12 cellular contexts compared by ENCODE assay signal in the genomic region with DNA sequence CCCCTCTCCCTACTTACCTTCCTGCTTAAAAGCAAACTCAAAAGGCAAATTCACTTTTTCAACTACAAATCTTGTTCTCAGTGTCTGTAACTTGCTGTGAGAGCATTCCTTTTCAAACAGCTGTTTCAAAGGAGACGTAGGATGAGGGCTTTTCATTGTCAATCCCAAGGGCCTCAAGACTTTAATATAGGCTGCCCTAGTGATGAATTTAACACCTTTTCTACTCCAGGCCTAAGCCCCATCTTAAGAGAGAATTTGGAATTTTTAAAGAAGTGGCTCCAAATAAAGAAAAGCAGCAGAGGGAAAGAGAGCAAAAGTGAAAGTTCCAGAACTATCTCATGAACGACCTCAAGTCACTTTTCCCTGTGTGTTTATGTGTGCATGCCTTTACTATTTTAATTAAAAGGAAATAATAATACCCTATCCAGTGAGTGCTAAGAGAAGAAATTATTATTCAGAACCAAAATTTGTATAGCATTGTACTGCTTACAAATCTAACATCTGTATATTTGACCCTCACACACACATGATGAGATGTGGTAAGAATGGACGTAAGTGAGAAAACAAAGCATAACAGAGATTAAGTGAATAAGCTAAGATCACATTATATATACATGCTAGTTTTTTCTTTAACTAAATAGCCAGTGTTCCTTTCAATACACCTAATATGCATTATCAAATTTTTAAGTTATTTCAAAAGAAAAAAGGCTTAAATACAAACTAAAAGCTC.
A peak's percentile ranks its signal among the peaks of the same experiment; 100 is the strongest.
DNase-seq lines count a peak whose midpoint lies in the region; ATAC-seq and TF ChIP-seq lines count a peak whose summit lies in the region.
"Had no signal": no experiment of that assay in that cellular context is flagged by ENCODE, and none has a peak within 500 bp of the region (broad histone marks: within the 10 kb centered on the region; RNA-seq: fewer than 3 reads in every experiment).

No MANE protein-coding gene starts in this region.

- TF ChIP-seq POLR2A in ovary (IDR thresholded peaks at IDR 0.05): no peak

- no peaks in the 10 kb centered on the region for H3K4me1 Mint-ChIP-seq in stimulated activated memory B cell treated with anti-CD40 and anti-IgM and Interleukin-4, amounts not matched to agents 10 μg/mL and 1 μg/mL and 100 μg/mL, for 72 hours

- TF ChIP-seq CTCF in fibroblast of lung (conservative IDR thresholded peaks at IDR 0.05 in 1 of 2, IDR thresholded peaks at IDR 0.05 in 1 of 2; ENCODE audit: low read depth in 1 of 2, low read length in 2 of 2) (no peak), ovary (IDR thresholded peaks at IDR 0.05) (no peak)

- H3K36me3 Mint-ChIP-seq in stimulated activated memory B cell treated with anti-CD40 and anti-IgM and Interleukin-4, amounts not matched to agents 10 μg/mL and 1 μg/mL and 100 μg/mL, for 72 hours: no peaks in the 10 kb centered on the region

- no peaks in the 10 kb centered on the region for H3K9me3 Mint-ChIP-seq in stimulated activated memory B cell treated with anti-CD40 and anti-IgM and Interleukin-4, amounts not matched to agents 10 μg/mL and 1 μg/mL and 100 μg/mL, for 72 hours

- H3K36me3 ChIP-seq in fibroblast of lung (ENCODE audit: control insufficient read depth, insufficient read depth, low read length): no peaks in the 10 kb centered on the region
- H3K36me3 ChIP-seq in ovary: no peaks in the 10 kb centered on the region
- H3K36me3 ChIP-seq: cardiac muscle cell, neutrophil had no signal

- H3K4me3 ChIP-seq in fibroblast of lung (replicated peaks in 1 of 4; ENCODE audit: control extremely low read depth in 1 of 4, insufficient read depth in 1 of 4, low read depth in 3 of 4, low read length in 4 of 4) (peak overlapping the region in 3 of 4 experiments; percentile 6 to 48 (median 32)), ovary (peak overlapping the region; percentile 25)
- H3K4me3 ChIP-seq: cardiac muscle cell had no signal

- intact Hi-C loops in ovary (cut with DNase I): no loop called here

- peaks cover 7% of the 10 kb centered on the region for H3K4me1 ChIP-seq in fibroblast of lung (ENCODE audit: control insufficient read depth, extremely low read depth, insufficient read depth, low read length)
- H3K4me1 ChIP-seq in ovary (ENCODE audit: insufficient read depth): no peaks in the 10 kb centered on the region

- no peaks in the 10 kb centered on the region for H3K79me2 ChIP-seq in fibroblast of lung (ENCODE audit: control insufficient read depth, insufficient read depth, low read length)

- H3K27me3 Mint-ChIP-seq in stimulated activated memory B cell treated with anti-CD40 and anti-IgM and Interleukin-4, amounts not matched to agents 10 μg/mL and 1 μg/mL and 100 μg/mL, for 72 hours: no peaks in the 10 kb centered on the region

- no peak for ATAC-seq in HG02938 (IDR thresholded peaks at IDR 0.05; ENCODE audit: unreplicated experiment)
- ATAC-seq in stimulated activated memory B cell treated with anti-CD40 and anti-IgM and Interleukin-4, amounts not matched to agents 10 μg/mL and 1 μg/mL and 100 μg/mL, for 72 hours: no peak

- peak overlapping the region; percentile 57 for H3K9ac ChIP-seq in fibroblast of lung (ENCODE audit: insufficient read depth, low read length)

- H2AFZ ChIP-seq in fibroblast of lung (ENCODE audit: low read length): no peak overlapping the region

- no peak overlapping the region for H3K4me3 Mint-ChIP-seq in stimulated activated memory B cell treated with anti-CD40 and anti-IgM and Interleukin-4, amounts not matched to agents 10 μg/mL and 1 μg/mL and 100 μg/mL, for 72 hours

- no peak overlapping the region for H3K27ac Mint-ChIP-seq in stimulated activated memory B cell treated with anti-CD40 and anti-IgM and Interleukin-4, amounts not matched to agents 10 μg/mL and 1 μg/mL and 100 μg/mL, for 72 hours

- 13 to 17% (median 17%) methylated on average over 3 of the region's 3 CpGs for WGBS in ovary, 3 donors

- DNase-seq in A172 (ENCODE audit: low spot score) (peak; percentile 15), RPMI7951 (ENCODE audit: low read depth) (peak; percentile 13), fibroblast of lung (ENCODE audit: low read depth in 2 of 2) (peak; percentile 40 to 81), ovary (no peak), T-helper 9 cell (no peak), middle frontal gyrus (ENCODE audit: extremely low spot score, low spot score) (no peak)
- DNase-seq: hippocampal formation, NCI-H1436 had no signal

- H3K27ac ChIP-seq in fibroblast of lung (ENCODE audit: insufficient read depth, low read length): peak overlapping the region; percentile 85
- H3K27ac ChIP-seq in ovary: peak overlapping the region; percentile 49 to 56
- H3K27ac ChIP-seq: cardiac muscle cell, neutrophil had no signal

- no peaks in the 10 kb centered on the region for H4K20me1 ChIP-seq in fibroblast of lung (ENCODE audit: control insufficient read depth, extremely low read depth, insufficient read depth, low read length)

- TF ChIP-seq EP300 in ovary (IDR thresholded peaks at IDR 0.05): no peak

- H3K27me3 ChIP-seq in fibroblast of lung (ENCODE audit: control insufficient read depth, insufficient read depth, low read length): no peaks in the 10 kb centered on the region
- H3K27me3 ChIP-seq in ovary: no peaks in the 10 kb centered on the region
- H3K27me3 ChIP-seq: cardiac muscle cell, neutrophil had no signal

- H3K9me3 ChIP-seq in fibroblast of lung (ENCODE audit: control insufficient read depth, insufficient read depth, low read depth, low read length) (no peaks in the 10 kb centered on the region), ovary (no peaks in the 10 kb centered on the region)
- H3K9me3 ChIP-seq: neutrophil had no signal

- H3K4me2 ChIP-seq in fibroblast of lung (ENCODE audit: extremely low read depth, insufficient read depth, low read length): peak overlapping the region; percentile 82

Comparison
In these comparisons a context has a peak if more than half of its experiments do, and no peak if none do; other contexts are left out.
1. DNase-seq: peak in A172 (single experiment), RPMI7951 (single experiment) and fibroblast of lung (2 of 2); none in ovary (0 of 5), T-helper 9 cell (single experiment) and middle frontal gyrus (single experiment).